ENCODE assay signal across 12 cellular contexts in the genomic region with DNA sequence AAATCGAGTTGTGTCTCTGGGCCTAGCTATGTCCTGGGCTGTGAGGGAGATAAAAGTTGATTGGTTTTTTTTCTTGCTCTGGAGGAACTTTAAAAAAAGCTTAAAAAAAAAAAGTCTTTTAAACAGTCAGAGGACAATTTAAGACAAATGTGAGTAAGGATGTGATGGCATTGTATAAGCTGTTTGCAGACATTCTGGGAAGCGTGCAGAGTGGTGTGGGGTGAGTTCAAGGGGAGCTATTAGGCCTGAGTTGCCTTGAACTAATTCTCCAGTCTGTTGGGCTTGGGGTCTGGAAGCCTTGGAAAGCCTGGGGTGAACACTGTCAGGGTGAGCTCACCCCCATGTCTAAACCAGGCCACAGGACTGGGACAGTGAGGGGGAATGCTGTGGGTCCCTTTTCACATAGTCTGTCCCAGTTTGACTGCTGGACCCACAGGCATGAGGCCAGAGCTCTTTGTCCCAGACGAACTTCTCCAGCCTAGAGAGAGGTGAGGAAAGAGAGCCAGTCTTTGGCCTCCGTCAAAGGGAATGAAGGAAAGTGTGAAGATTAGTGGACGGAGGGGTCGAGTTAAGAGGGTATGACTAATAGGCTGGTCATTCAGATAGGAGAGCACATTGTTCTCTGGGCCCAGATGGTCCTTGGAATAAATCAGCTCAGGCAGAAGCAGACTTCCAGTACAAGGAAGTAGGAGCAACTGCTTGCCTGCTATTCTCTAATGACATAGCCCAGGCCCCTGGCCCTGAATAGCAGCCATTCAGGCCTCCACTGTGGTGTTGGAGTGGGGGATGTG.
DNase-seq lines count a peak whose midpoint lies in the region; ATAC-seq and TF ChIP-seq lines count a peak whose summit lies in the region.
"Had no signal": no experiment of that assay in that cellular context is flagged by ENCODE, and none has a peak within 500 bp of the region (broad histone marks: within the 10 kb centered on the region; RNA-seq: fewer than 3 reads in every experiment).

No MANE protein-coding gene starts in this region.

- intact Hi-C loops in left lung (cut with DNase I): no loop called here

- no peaks in the 10 kb centered on the region for H3K9me3 ChIP-seq in left lung
- no peaks in the 10 kb centered on the region for H3K9me3 ChIP-seq in thoracic aorta

- H3K27me3 ChIP-seq in left lung: no peaks in the 10 kb centered on the region
- H3K27me3 ChIP-seq in thoracic aorta (replicated peaks; ENCODE audit: insufficient read depth): no peaks in the 10 kb centered on the region

- H3K4me1 ChIP-seq in left lung (peaks cover 10 to 48% of the 10 kb centered on the region in 2 donors), thoracic aorta (ENCODE audit: control insufficient read depth in 1 of 2, low read depth in 2 of 2) (peaks cover 46 to 96% of the 10 kb centered on the region in 2 donors)

- peaks cover 0 to 5% of the 10 kb centered on the region in 2 donors for H3K36me3 ChIP-seq in left lung
- H3K36me3 ChIP-seq in thoracic aorta: peaks cover 27% of the 10 kb centered on the region

- DNase-seq in OCI-M2 (lab: John Stamatoyannopoulos, UW; ENCODE audit: unreplicated experiment): peak; percentile 77
- DNase-seq in ecto neural progenitor cell (ENCODE audit: low spot score): peak; percentile 70
- no peak for DNase-seq in left lung
- DNase-seq in thoracic aorta (ENCODE audit: low spot score): no peak
- DNase-seq in activated CD8-positive, alpha-beta memory T cell treated with anti-CD3 and anti-CD28 coated beads for 24 hours: no peak
- DNase-seq in GM10248 (ENCODE audit: extremely low spot score): no peak
- DNase-seq: activated T-cell treated with anti-CD3 and anti-CD28 coated beads, Interleukin-2, amount 50 U/mL, for 4 hours; effector CD4-positive, alpha-beta T cell; KBM-7; kidney glomerular epithelial cell; NCI-H526 treated with DMSO at 0.1 percent for 48 hours had no signal

- H3K4me3 ChIP-seq in left lung (no peak overlapping the region), thoracic aorta (no peak overlapping the region)

- peak; percentile 86 for ATAC-seq in left lung
- ATAC-seq in thoracic aorta (ENCODE audit: insufficient number of reproducible peaks, low FRiP score, low read depth): peak; percentile 91
- ATAC-seq in HG02763 (IDR thresholded peaks at IDR 0.05; ENCODE audit: unreplicated experiment): no peak
- ATAC-seq: activated T-cell treated with anti-CD3 and anti-CD28 coated beads, Interleukin-2, amount 50 U/mL, for 4 hours had no signal

- peak overlapping the region; percentile 40 to 48 for H3K27ac ChIP-seq in left lung
- H3K27ac ChIP-seq in thoracic aorta: peak overlapping the region; percentile 47 to 79

- CTCF ChIA-PET in GM10248 (lab: Yijun Ruan, JAX): interaction anchor here (1.4 kb wide), 1 partner anchor 28 kb away, joined by 3 read pairs; no protein-coding TSS in a partner anchor

- no peak for TF ChIP-seq CTCF in left lung (IDR thresholded peaks at IDR 0.05)
- no peak for TF ChIP-seq CTCF in thoracic aorta (IDR thresholded peaks at IDR 0.05)
- no peak for TF ChIP-seq CTCF in GM10248 (IDR thresholded peaks at IDR 0.05; ENCODE audit: control extremely low read depth, extremely low read depth, low read depth, missing control alignments)

- POLR2A ChIA-PET in GM10248 (lab: Yijun Ruan, JAX): no interaction called here

Comparison
In these comparisons a context has a peak if more than half of its experiments do, and no peak if none do; other contexts are left out.
1. DNase-seq: peak in OCI-M2 (single experiment) and ecto neural progenitor cell (single experiment); none in left lung (0 of 2), thoracic aorta (single experiment), activated CD8-positive, alpha-beta memory T cell treated with anti-CD3 and anti-CD28 coated beads for 24 hours (single experiment) and GM10248 (single experiment).